In genomic region chr16:49620158-49620867, GRCh38 we compare ENCODE assay signal across 10 cellular contexts.
DNase-seq lines count a peak whose midpoint lies in the region; ATAC-seq and TF ChIP-seq lines count a peak whose summit lies in the region.
"Had no signal": no experiment of that assay in that cellular context is flagged by ENCODE, and none has a peak within 500 bp of the region (broad histone marks: within the 10 kb centered on the region; RNA-seq: fewer than 3 reads in every experiment).

No MANE protein-coding gene starts in this region.

- peak overlapping the region; percentile 78 for H3K4me2 ChIP-seq in BLaER1

- H3K36me3 ChIP-seq in BLaER1, result peaks cover 65% of the 10 kb centered on the region
- no peaks in the 10 kb centered on the region for H3K36me3 ChIP-seq in SJSA1
- no peaks in the 10 kb centered on the region for H3K36me3 ChIP-seq in ovary

- H3K9me3 ChIP-seq in BLaER1, result peaks cover 9% of the 10 kb centered on the region; the same call in 1 of the 2 replicates
- H3K9me3 ChIP-seq in SJSA1 (replicated peaks), result no peaks in the 10 kb centered on the region
- H3K9me3 ChIP-seq in ovary, result no peaks in the 10 kb centered on the region

- TF ChIP-seq POLR2A in ovary (IDR thresholded peaks at IDR 0.05), result no peak

- H3K27ac ChIP-seq in BLaER1 (peak overlapping the region; percentile 72), SJSA1 (peak overlapping the region; percentile 46), ovary (peak overlapping the region; percentile 17 to 83)

- H3K4me1 ChIP-seq in BLaER1 (peaks cover 32% of the 10 kb centered on the region), SJSA1 (replicated peaks) (peaks cover 30% of the 10 kb centered on the region), ovary (ENCODE audit: insufficient read depth) (peaks cover 19% of the 10 kb centered on the region)

- no peaks in the 10 kb centered on the region for H3K27me3 ChIP-seq in BLaER1
- H3K27me3 ChIP-seq in SJSA1 (replicated peaks), result no peaks in the 10 kb centered on the region
- no peaks in the 10 kb centered on the region for H3K27me3 ChIP-seq in ovary

- DNase-seq in SJSA1 (ENCODE audit: low read depth in 1 of 2, low spot score in 2 of 2) (peak; percentile 87 to 95), Right ventricle myocardium inferior (ENCODE audit: missing footprints) (peak; percentile 87), ovary (peak; percentile 82 to 92 (median 90)), cortex of kidney (lab: John Stamatoyannopoulos, UW) (no peak), NCI-H2171 treated with DMSO at 0.1 percent for 48 hours (lab: John Stamatoyannopoulos, UW) (no peak)
- DNase-seq: activated T-cell treated with anti-CD3 and anti-CD28 coated beads for 4 hours, NCI-H748 treated with DMSO at 0.1 percent for 48 hours had no signal

- intact Hi-C loops in Right ventricle myocardium inferior (cut with DNase I) (no loop called here), ovary (cut with DNase I) (loop anchor here in 1 of 4 donors (5.0 kb wide), 1 partner anchor 237 kb away; the partner anchor contains the start of gene ZNF423)

- TF ChIP-seq EP300 in ovary (IDR thresholded peaks at IDR 0.05), result no peak

- H3K4me3 ChIP-seq in BLaER1 (no peak overlapping the region), SJSA1 (no peak overlapping the region), ovary (no peak overlapping the region)

- H3K9ac ChIP-seq in BLaER1, result peak overlapping the region; percentile 67

- 10 to 20% (median 13%) methylated on average over 8 to 11 of the region's 11 CpGs for WGBS in ovary, 3 donors

- ATAC-seq in Right ventricle myocardium inferior (peak; percentile 84), HG03342 (IDR thresholded peaks at IDR 0.05; ENCODE audit: unreplicated experiment) (no peak), GM21619 (IDR thresholded peaks at IDR 0.05; ENCODE audit: unreplicated experiment) (no peak)

- no peak for TF ChIP-seq CTCF in ovary (IDR thresholded peaks at IDR 0.05)

- peaks cover 23% of the 10 kb centered on the region for H4K20me1 ChIP-seq in BLaER1

Comparison
In these comparisons a context has a peak if more than half of its experiments do, and no peak if none do; other contexts are left out.
1. DNase-seq: peak in SJSA1 (2 of 2), Right ventricle myocardium inferior (single experiment) and ovary (5 of 5); none in cortex of kidney (single experiment) and NCI-H2171 treated with DMSO at 0.1 percent for 48 hours (single experiment).
2. Peak in every context shown above with its lines, with median percentiles within 50 percentile points of each other: H3K27ac ChIP-seq.